Comparison of ENCODE assay signal across 13 cellular contexts in the genomic region with DNA sequence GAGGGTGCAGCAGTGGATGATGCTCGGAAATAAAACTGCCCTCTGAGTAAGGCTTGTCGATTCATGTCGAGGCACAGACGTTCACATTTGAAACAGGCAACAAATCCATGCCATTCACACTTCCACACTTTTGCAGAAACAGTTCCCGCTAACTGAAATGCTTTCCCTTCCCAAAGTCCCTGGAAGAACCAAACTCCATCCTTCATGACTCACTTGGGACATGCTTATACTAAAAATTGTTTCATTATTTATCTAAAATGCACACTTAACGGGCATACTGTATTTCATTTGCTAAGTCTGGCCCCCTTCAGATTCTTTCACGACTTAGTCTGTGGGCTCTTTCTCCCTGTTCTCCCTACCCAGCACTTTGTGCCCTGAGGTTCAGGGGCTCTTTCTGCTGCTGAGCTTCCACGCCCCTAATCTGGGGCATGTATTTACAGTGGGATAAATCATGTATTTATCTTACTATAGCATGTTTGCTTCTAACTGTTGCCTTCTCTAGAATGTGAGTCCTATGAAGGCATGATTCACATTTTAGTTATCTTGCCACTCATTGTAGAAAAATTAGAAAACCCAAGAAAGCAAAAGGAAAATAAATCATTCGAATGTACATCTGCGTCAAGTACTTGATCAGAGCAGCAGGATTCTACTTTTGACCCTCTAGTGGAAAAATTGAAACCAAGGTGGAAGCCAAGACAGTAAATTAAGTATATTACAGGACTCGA. TPM values are rescaled to one million over a fixed set of nuclear protein-coding genes. Genes with fewer than 3 reads are reported as not detected.
DNase-seq lines count a peak whose midpoint lies in the region; ATAC-seq and TF ChIP-seq lines count a peak whose summit lies in the region.
"Had no signal": no experiment of that assay in that cellular context is flagged by ENCODE, and none has a peak within 500 bp of the region (broad histone marks: within the 10 kb centered on the region; RNA-seq: fewer than 3 reads in every experiment).

No MANE protein-coding gene starts in this region.

- H3K4me1 ChIP-seq in muscle layer of colon (ENCODE audit: insufficient read depth, low read length) (peaks cover 73% of the 10 kb centered on the region), breast epithelium (no peaks in the 10 kb centered on the region)
- H3K4me1 ChIP-seq: SJCRH30 had no signal

- H3K9me3 ChIP-seq in muscle layer of colon (ENCODE audit: low read length) (no peaks in the 10 kb centered on the region), breast epithelium (no peaks in the 10 kb centered on the region)
- H3K9me3 ChIP-seq: lower lobe of right lung, SJCRH30, thyroid gland had no signal

- no peak for ATAC-seq in HG03039 (IDR thresholded peaks at IDR 0.05; ENCODE audit: unreplicated experiment)
- ATAC-seq: lower lobe of right lung had no signal

- DNase-seq in AG04449 (ENCODE audit: low read depth, low spot score) (peak; percentile 72), HS-27A (ENCODE audit: low read depth) (peak; percentile 85), astrocyte of the spinal cord (ENCODE audit: low read depth, low spot score) (peak; percentile 80), breast epithelium (ENCODE audit: low spot score in 2 of 2) (no peak), NCI-H187 treated with DMSO at 0.1 percent for 48 hours (lab: John Stamatoyannopoulos, UW) (no peak)
- no peak for DNase-seq in effector CD4-positive, alpha-beta T cell
- DNase-seq: CD4-positive, alpha-beta T cell; glutamatergic neuron; lower lobe of right lung; SJCRH30; thyroid gland had no signal

- CTCF ChIA-PET in AG04449 (lab: Yijun Ruan, JAX): interaction anchor here (16.0 kb wide), 1 partner anchor 110 kb away, joined by 320 read pairs; a partner anchor contains a TSS

- no peak for TF ChIP-seq CTCF in AG04449 (IDR thresholded peaks at IDR 0.05; ENCODE audit: insufficient read depth, low read length, missing control alignments)
- TF ChIP-seq CTCF in astrocyte of the spinal cord (IDR thresholded peaks at IDR 0.05; ENCODE audit: low read depth, low read length): no peak
- TF ChIP-seq CTCF in breast epithelium (IDR thresholded peaks at IDR 0.05): no peak

- no peak for TF ChIP-seq POLR2A in breast epithelium (IDR thresholded peaks at IDR 0.05)

- intact Hi-C loops in breast epithelium (cut with DNase I; ENCODE audit: low total_unique reads): no loop called here

- in situ Hi-C loops in astrocyte of the spinal cord (cut with HindIII; ENCODE audit: low sequenced_read_pairs): no loop called here

- H3K27ac ChIP-seq in muscle layer of colon (ENCODE audit: low read depth, low read length) (peak overlapping the region; percentile 89), breast epithelium (no peak overlapping the region)
- H3K27ac ChIP-seq: lower lobe of right lung, SJCRH30, thyroid gland had no signal

- H3K9ac ChIP-seq in muscle layer of colon (ENCODE audit: low read length): no peak overlapping the region

- H3K4me3 ChIP-seq in AG04449 (ENCODE audit: low read depth, low read length) (no peak overlapping the region; the same call in none of the 2 replicates), astrocyte of the spinal cord (ENCODE audit: low read depth, low read length) (no peak overlapping the region), muscle layer of colon (ENCODE audit: low read depth in 1 of 2, low read length in 2 of 2) (no peak overlapping the region), breast epithelium (no peak overlapping the region)
- H3K4me3 ChIP-seq: lower lobe of right lung, SJCRH30, thyroid gland had no signal

- H3K36me3 ChIP-seq in muscle layer of colon (ENCODE audit: insufficient read depth, low read length): no peaks in the 10 kb centered on the region
- no peaks in the 10 kb centered on the region for H3K36me3 ChIP-seq in breast epithelium
- H3K36me3 ChIP-seq: lower lobe of right lung, SJCRH30, thyroid gland had no signal

- POLR2A ChIA-PET in AG04449 (lab: Yijun Ruan, JAX): no interaction called here

- H3K27me3 ChIP-seq in muscle layer of colon (ENCODE audit: control insufficient read depth in 1 of 2, insufficient read depth in 2 of 2, low read length in 2 of 2) (no peaks in the 10 kb centered on the region), breast epithelium (no peaks in the 10 kb centered on the region)
- H3K27me3 ChIP-seq: SJCRH30, thyroid gland had no signal

RNA-seq across cellular contexts. Expression of a gene that starts 12.5 kb away (rescaled TPM):
- not detected for total RNA-seq in breast epithelium
- total RNA-seq: CD4-positive, alpha-beta T cell; SJCRH30; thyroid gland had no signal

Comparison
In these comparisons a context has a peak if more than half of its experiments do, and no peak if none do; other contexts are left out.
1. DNase-seq: peak in AG04449 (single experiment), HS-27A (single experiment) and astrocyte of the spinal cord (single experiment); none in breast epithelium (0 of 2), NCI-H187 treated with DMSO at 0.1 percent for 48 hours (single experiment) and effector CD4-positive, alpha-beta T cell (single experiment).